In the genomic region with DNA sequence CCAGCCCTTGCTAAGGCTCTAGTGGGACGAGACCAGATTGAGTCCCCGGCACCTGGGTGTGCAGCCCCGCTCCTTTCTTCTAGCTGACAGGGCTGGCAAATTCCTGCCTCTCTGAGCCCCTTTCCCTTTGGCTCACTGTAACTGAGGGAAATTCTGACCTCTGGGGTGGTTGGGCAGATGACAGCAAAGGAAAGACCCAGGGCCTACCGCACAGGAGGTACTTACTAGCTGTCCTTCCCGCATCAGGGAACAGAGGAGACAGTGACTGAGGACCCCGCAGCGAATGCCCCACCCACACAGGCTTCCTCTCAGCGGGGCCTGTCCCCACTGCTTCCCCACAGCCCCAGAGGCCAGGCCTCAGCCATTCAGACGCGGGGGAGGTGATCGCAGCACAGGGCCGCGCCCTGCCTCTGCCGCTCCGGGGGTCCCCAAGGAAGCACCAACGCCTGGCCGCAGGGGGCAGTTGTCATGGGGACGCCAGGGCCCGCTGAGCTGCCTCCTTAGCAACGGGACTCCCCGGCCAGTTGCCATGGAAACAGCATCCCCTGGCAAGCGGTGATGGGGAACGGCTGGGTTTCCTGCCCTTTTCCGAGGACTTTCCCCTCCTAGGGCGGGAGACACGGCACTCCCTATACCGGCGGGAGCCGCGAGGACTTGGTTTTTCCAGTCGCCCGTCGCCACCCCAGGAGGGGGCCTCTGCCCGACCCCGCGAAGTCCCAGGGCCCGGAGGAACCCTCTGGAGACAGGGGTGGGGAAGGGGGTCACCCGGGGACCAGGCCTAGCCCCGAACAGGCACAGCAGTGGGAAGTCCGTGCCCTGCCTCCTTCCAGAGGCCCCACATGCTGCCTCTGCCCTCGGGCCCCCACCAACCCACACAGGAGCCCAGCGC, we compare ENCODE assay signal across 2 cellular contexts.
TF ChIP-seq lines count a peak whose summit lies in the region.

No MANE protein-coding gene starts in this region.

TF ChIP-seq in SK-N-SH, 30 proteins besides CTCF, POLR2A, EP300 and RAD21:
- no peak for TF ChIP-seq USF1 (IDR thresholded peaks at IDR 0.05; ENCODE audit: borderline replicate concordance, low read depth)
- TF ChIP-seq ELF1 (IDR thresholded peaks at IDR 0.05), result no peak
- peak; percentile 86 for TF ChIP-seq RFX5 (IDR thresholded peaks at IDR 0.05; ENCODE audit: low read length)
- TF ChIP-seq ZBTB33 (IDR thresholded peaks at IDR 0.05; ENCODE audit: borderline replicate concordance, low read depth), result no peak
- no peak for TF ChIP-seq TEAD4 (IDR thresholded peaks at IDR 0.05; ENCODE audit: borderline replicate concordance, insufficient read depth)
- TF ChIP-seq SMC3 (IDR thresholded peaks at IDR 0.05; ENCODE audit: low read depth, low read length), result no peak

TF ChIP-seq in SK-N-SH treated with all-trans-retinoic acid at 6 μM for 48 hours, 23 proteins besides CTCF, POLR2A, EP300 and RAD21 (continued from another document):
- no peak for TF ChIP-seq PATZ1 (CRISPR knock-in tag; IDR thresholded peaks at IDR 0.05; ENCODE audit: borderline replicate concordance)
- TF ChIP-seq TOX (CRISPR knock-in tag; IDR thresholded peaks at IDR 0.05; ENCODE audit: borderline replicate concordance), result no peak
- no peak for TF ChIP-seq ZFP30 (CRISPR knock-in tag; IDR thresholded peaks at IDR 0.05)
- TF ChIP-seq, protein P1, sequence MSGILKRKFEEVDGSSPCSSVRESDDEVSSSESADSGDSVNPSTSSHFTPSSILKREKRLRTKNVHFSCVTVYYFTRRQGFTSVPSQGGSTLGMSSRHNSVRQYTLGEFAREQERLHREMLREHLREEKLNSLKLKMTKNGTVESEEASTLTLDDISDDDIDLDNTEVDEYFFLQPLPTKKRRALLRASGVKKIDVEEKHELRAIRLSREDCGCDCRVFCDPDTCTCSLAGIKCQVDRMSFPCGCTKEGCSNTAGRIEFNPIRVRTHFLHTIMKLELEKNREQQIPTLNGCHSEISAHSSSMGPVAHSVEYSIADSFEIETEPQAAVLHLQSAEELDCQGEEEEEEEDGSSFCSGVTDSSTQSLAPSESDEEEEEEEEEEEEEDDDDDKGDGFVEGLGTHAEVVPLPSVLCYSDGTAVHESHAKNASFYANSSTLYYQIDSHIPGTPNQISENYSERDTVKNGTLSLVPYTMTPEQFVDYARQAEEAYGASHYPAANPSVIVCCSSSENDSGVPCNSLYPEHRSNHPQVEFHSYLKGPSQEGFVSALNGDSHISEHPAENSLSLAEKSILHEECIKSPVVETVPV (CRISPR knock-in tag; IDR thresholded peaks at IDR 0.05), result no peak
- TF ChIP-seq, protein P2, sequence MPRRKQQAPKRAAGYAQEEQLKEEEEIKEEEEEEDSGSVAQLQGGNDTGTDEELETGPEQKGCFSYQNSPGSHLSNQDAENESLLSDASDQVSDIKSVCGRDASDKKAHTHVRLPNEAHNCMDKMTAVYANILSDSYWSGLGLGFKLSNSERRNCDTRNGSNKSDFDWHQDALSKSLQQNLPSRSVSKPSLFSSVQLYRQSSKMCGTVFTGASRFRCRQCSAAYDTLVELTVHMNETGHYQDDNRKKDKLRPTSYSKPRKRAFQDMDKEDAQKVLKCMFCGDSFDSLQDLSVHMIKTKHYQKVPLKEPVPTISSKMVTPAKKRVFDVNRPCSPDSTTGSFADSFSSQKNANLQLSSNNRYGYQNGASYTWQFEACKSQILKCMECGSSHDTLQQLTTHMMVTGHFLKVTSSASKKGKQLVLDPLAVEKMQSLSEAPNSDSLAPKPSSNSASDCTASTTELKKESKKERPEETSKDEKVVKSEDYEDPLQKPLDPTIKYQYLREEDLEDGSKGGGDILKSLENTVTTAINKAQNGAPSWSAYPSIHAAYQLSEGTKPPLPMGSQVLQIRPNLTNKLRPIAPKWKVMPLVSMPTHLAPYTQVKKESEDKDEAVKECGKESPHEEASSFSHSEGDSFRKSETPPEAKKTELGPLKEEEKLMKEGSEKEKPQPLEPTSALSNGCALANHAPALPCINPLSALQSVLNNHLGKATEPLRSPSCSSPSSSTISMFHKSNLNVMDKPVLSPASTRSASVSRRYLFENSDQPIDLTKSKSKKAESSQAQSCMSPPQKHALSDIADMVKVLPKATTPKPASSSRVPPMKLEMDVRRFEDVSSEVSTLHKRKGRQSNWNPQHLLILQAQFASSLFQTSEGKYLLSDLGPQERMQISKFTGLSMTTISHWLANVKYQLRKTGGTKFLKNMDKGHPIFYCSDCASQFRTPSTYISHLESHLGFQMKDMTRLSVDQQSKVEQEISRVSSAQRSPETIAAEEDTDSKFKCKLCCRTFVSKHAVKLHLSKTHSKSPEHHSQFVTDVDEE (CRISPR knock-in tag; IDR thresholded peaks at IDR 0.05), result no peak
